Comparison of ENCODE assay signal across 20 cellular contexts in genomic region chr4:52028970-52029369, GRCh38. TPM values are rescaled to one million over a fixed set of nuclear protein-coding genes. Genes with fewer than 3 reads are reported as not detected.
DNase-seq lines count a peak whose midpoint lies in the region; ATAC-seq and TF ChIP-seq lines count a peak whose summit lies in the region.
"Had no signal": no experiment of that assay in that cellular context is flagged by ENCODE, and none has a peak within 500 bp of the region (broad histone marks: within the 10 kb centered on the region; RNA-seq: fewer than 3 reads in every experiment).

No MANE protein-coding gene starts in this region.

- CTCF ChIA-PET in activated naive CD4-positive, alpha-beta T cell treated with anti-CD3 and anti-CD28 coated beads for 36 hours (lab: Charles Lee): interaction anchor here (1.0 kb wide), 1 partner anchor 9 kb away, joined by 3 read pairs; the partner anchor contains the start of gene SGCB

- intact Hi-C loops in activated naive CD4-positive, alpha-beta T cell treated with anti-CD3 and anti-CD28 coated beads for 36 hours (cut with micrococcal nuclease): no loop called here

- DNase-seq in AG20443 (ENCODE audit: low spot score): peak; percentile 47
- peak; percentile 67 for DNase-seq in LHCN-M2 (ENCODE audit: low read depth)
- peak; percentile 79 for DNase-seq in astrocyte of the spinal cord (ENCODE audit: low read depth, low spot score)
- DNase-seq in glomerular visceral epithelial cell (ENCODE audit: extremely low spot score): peak; percentile 58
- DNase-seq in retina: no peak
- DNase-seq in activated naive CD4-positive, alpha-beta T cell treated with anti-CD3 and anti-CD28 coated beads for 36 hours: no peak
- no peak for DNase-seq in DMS53 (lab: John Stamatoyannopoulos, UW)
- DNase-seq: activated CD8-positive, alpha-beta memory T cell treated with anti-CD3 and anti-CD28 coated beads, Interleukin-2, amount 10 ng/mL, durations not matched to agents 7 days and 5 days; activated gamma-delta T cell; effector memory CD4-positive, alpha-beta T cell; H9; heart right ventricle; kidney glomerular epithelial cell; NCI-H146; NCI-H510A treated with DMSO at 0.1 percent for 48 hours; stomach had no signal

- no peaks in the 10 kb centered on the region for H3K27me3 Mint-ChIP-seq in activated naive CD4-positive, alpha-beta T cell treated with anti-CD3 and anti-CD28 coated beads for 36 hours (ENCODE audit: low read depth)
- H3K27me3 Mint-ChIP-seq: activated CD8-positive, alpha-beta memory T cell treated with anti-CD3 and anti-CD28 coated beads, Interleukin-2, amount 10 ng/mL, durations not matched to agents 7 days and 5 days had no signal

- no peak overlapping the region for H3K27ac Mint-ChIP-seq in activated naive CD4-positive, alpha-beta T cell treated with anti-CD3 and anti-CD28 coated beads for 36 hours
- H3K27ac Mint-ChIP-seq: activated CD8-positive, alpha-beta memory T cell treated with anti-CD3 and anti-CD28 coated beads, Interleukin-2, amount 10 ng/mL, durations not matched to agents 7 days and 5 days; H9; WTC11 had no signal

- no peaks in the 10 kb centered on the region for H3K9me3 Mint-ChIP-seq in activated naive CD4-positive, alpha-beta T cell treated with anti-CD3 and anti-CD28 coated beads for 36 hours
- H3K9me3 Mint-ChIP-seq: H9, WTC11 had no signal

- H3K4me3 Mint-ChIP-seq in activated naive CD4-positive, alpha-beta T cell treated with anti-CD3 and anti-CD28 coated beads for 36 hours: no peak overlapping the region
- H3K4me3 Mint-ChIP-seq: activated CD8-positive, alpha-beta memory T cell treated with anti-CD3 and anti-CD28 coated beads, Interleukin-2, amount 10 ng/mL, durations not matched to agents 7 days and 5 days; H9; WTC11 had no signal

- H3K4me3 ChIP-seq in astrocyte of the spinal cord (ENCODE audit: low read depth, low read length): no peak overlapping the region
- H3K4me3 ChIP-seq: BLaER1 treated with 17β-estradiol and CSF1 and Interleukin-3, amounts not matched to agents 10 nM and 100 nM; heart right ventricle; stomach had no signal

- no peak for TF ChIP-seq CTCF in astrocyte of the spinal cord (IDR thresholded peaks at IDR 0.05; ENCODE audit: low read depth, low read length)

- ATAC-seq in HG02642 (IDR thresholded peaks at IDR 0.05; ENCODE audit: poor library complexity, unreplicated experiment): no peak
- ATAC-seq: activated CD8-positive, alpha-beta memory T cell treated with anti-CD3 and anti-CD28 coated beads, Interleukin-2, amount 10 ng/mL, durations not matched to agents 7 days and 5 days; heart right ventricle; WTC11 had no signal

- peaks cover 10% of the 10 kb centered on the region for H3K36me3 Mint-ChIP-seq in activated naive CD4-positive, alpha-beta T cell treated with anti-CD3 and anti-CD28 coated beads for 36 hours (ENCODE audit: low read depth)

- in situ Hi-C loops in astrocyte of the spinal cord (cut with HindIII; ENCODE audit: low sequenced_read_pairs): no loop called here

- H3K4me1 Mint-ChIP-seq in activated naive CD4-positive, alpha-beta T cell treated with anti-CD3 and anti-CD28 coated beads for 36 hours (ENCODE audit: low read depth): no peaks in the 10 kb centered on the region
- H3K4me1 Mint-ChIP-seq: activated CD8-positive, alpha-beta memory T cell treated with anti-CD3 and anti-CD28 coated beads, Interleukin-2, amount 10 ng/mL, durations not matched to agents 7 days and 5 days; WTC11 had no signal

RNA-seq across cellular contexts. Expression of gene LRRC66, which starts 8.8 kb away (rescaled TPM):
- total RNA-seq in LHCN-M2 (2014; rRNA removed): 0.32 and 0.57 TPM in 2 replicates
- polyA plus RNA-seq in LHCN-M2 (2012): 0.29 TPM
- not detected for total RNA-seq in activated naive CD4-positive, alpha-beta T cell treated with anti-CD3 and anti-CD28 coated beads for 36 hours
- total RNA-seq: H9, WTC11 had no signal

RNA-seq across cellular contexts. Expression of gene SGCB, which starts 9.1 kb away (rescaled TPM):
- total RNA-seq in LHCN-M2 (2014; rRNA removed): 37.2 and 42.4 TPM in 2 replicates
- polyA plus RNA-seq in LHCN-M2 (2012): 25.9 TPM
- 1 to 10 TPM; 7.9 to 8.5 TPM for total RNA-seq in activated naive CD4-positive, alpha-beta T cell treated with anti-CD3 and anti-CD28 coated beads for 36 hours

RNA-seq across cellular contexts. Expression of gene SPATA18, which starts 22.1 kb away (rescaled TPM):
- not detected in 2 replicates for total RNA-seq in LHCN-M2 (2014; rRNA removed)
- not detected for polyA plus RNA-seq in LHCN-M2 (2012)
- total RNA-seq in activated naive CD4-positive, alpha-beta T cell treated with anti-CD3 and anti-CD28 coated beads for 36 hours: under 1 TPM in 1 of 2 experiments, not detected in 1; 0.40 TPM
- total RNA-seq: OCI-LY7 had no signal

Comparison
In these comparisons a context has a peak if more than half of its experiments do, and no peak if none do; other contexts are left out.
1. DNase-seq: peak in AG20443 (single experiment), LHCN-M2 (single experiment), astrocyte of the spinal cord (single experiment) and glomerular visceral epithelial cell (single experiment); none in retina (single experiment), activated naive CD4-positive, alpha-beta T cell treated with anti-CD3 and anti-CD28 coated beads for 36 hours (single experiment) and DMS53 (single experiment).